ENCODE assay signal across 34 cellular contexts in the genomic region with DNA sequence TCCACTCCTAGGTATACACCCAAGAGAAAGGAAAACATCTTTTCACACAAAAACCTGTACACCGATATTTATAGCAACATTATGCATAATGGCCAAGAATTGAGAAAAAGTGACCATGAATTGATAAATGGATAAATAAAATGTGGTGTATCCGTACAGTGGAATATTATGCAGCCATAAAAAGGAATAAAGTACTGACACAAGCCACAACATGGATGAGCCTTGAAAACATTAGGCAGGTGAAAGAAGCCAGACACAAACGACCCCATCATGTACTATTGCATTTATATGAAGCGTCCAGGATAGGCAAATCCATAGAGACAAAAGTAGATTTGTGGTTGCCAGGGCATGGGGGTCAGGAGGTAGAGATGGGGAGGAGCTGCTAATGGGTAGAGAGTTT.
"Had no signal": no experiment of that assay in that cellular context is flagged by ENCODE, and none has a peak within 500 bp of the region (broad histone marks: within the 10 kb centered on the region; RNA-seq: fewer than 3 reads in every experiment).

No MANE protein-coding gene starts in this region.

- H3K36me3 ChIP-seq: MG63 had no signal

- H3K27me3 ChIP-seq: MG63 had no signal

- H3K9me3 ChIP-seq: MG63 had no signal

- H3K4me3 ChIP-seq: MG63 had no signal

- DNase-seq: Karpas-422, Kasumi-1, MG63, MM.1S, MV-4-11, NCI-H1048, NCI-H1092, NCI-H1092 treated with DMSO at 0.1 percent for 48 hours, NCI-H1105, NCI-H1105 treated with DMSO at 0.1 percent for 48 hours, NCI-H1417, NCI-H1417 treated with DMSO at 0.1 percent for 48 hours, NCI-H1436, NCI-H1436 treated with DMSO at 0.1 percent for 48 hours, NCI-H146, NCI-H1694, NCI-H1694 treated with DMSO at 0.1 percent for 48 hours, NCI-H187, NCI-H187 treated with DMSO at 0.1 percent for 48 hours, NCI-H1930, NCI-H2029, NCI-H2029 treated with DMSO at 0.1 percent for 48 hours, NCI-H2081, NCI-H2081 treated with DMSO at 0.1 percent for 48 hours, NCI-H2107, NCI-H2171, NCI-H2171 treated with DMSO at 0.1 percent for 48 hours, NCI-H2227 treated with DMSO at 0.1 percent for 48 hours, NCI-H226, NCI-H345, NCI-H446, NCI-H446 treated with DMSO at 0.1 percent for 48 hours, NCI-H510A, NCI-H510A treated with DMSO at 0.1 percent for 48 hours had no signal
